In genomic region chr3:113783980-113784379, GRCh38 we compare ENCODE assay signal across 2 cellular contexts.
TF ChIP-seq lines count a peak whose summit lies in the region.

No MANE protein-coding gene starts in this region.

TF ChIP-seq in SK-N-SH, 30 proteins besides CTCF, POLR2A, EP300 and RAD21 (continued from another document):
- TF ChIP-seq REST (IDR thresholded peaks at IDR 0.05; ENCODE audit: low read depth, low read length) (no peak), USF1 (IDR thresholded peaks at IDR 0.05; ENCODE audit: borderline replicate concordance, low read depth) (no peak), ZBTB33 (IDR thresholded peaks at IDR 0.05; ENCODE audit: borderline replicate concordance, low read depth) (no peak), MEF2A (IDR thresholded peaks at IDR 0.05; ENCODE audit: borderline replicate concordance, low read depth) (no peak), ELF1 (IDR thresholded peaks at IDR 0.05) (no peak)

TF ChIP-seq in SK-N-SH treated with all-trans-retinoic acid at 6 μM for 48 hours, 23 proteins besides CTCF, POLR2A, EP300 and RAD21 (continued from another document):
- TF ChIP-seq CSRNP3 (CRISPR knock-in tag; IDR thresholded peaks at IDR 0.05) (no peak), ESRRG (CRISPR knock-in tag; IDR thresholded peaks at IDR 0.05) (no peak), ZFP30 (CRISPR knock-in tag; IDR thresholded peaks at IDR 0.05) (no peak), CSDC2 (CRISPR knock-in tag; IDR thresholded peaks at IDR 0.05) (no peak), GLIS3 (CRISPR knock-in tag; IDR thresholded peaks at IDR 0.05) (no peak), PATZ1 (CRISPR knock-in tag; IDR thresholded peaks at IDR 0.05; ENCODE audit: borderline replicate concordance) (no peak)
